In genomic region chr17:50423553-50424159, GRCh38 we compare ENCODE assay signal across 10 cellular contexts. TPM values are rescaled to one million over a fixed set of nuclear protein-coding genes. Genes with fewer than 3 reads are reported as not detected.
A peak's percentile ranks its signal among the peaks of the same experiment; 100 is the strongest.
DNase-seq lines count a peak whose midpoint lies in the region; ATAC-seq and TF ChIP-seq lines count a peak whose summit lies in the region.
"Had no signal": no experiment of that assay in that cellular context is flagged by ENCODE, and none has a peak within 500 bp of the region (broad histone marks: within the 10 kb centered on the region; RNA-seq: fewer than 3 reads in every experiment).

No MANE protein-coding gene starts in this region.

- H3K4me1 Mint-ChIP-seq in CD4-positive, CD25-positive, alpha-beta regulatory T cell, result peaks cover 7 to 54% (median 33%) of the 10 kb centered on the region in 4 donors
- H3K4me1 Mint-ChIP-seq in WTC11, result peaks cover 17% of the 10 kb centered on the region
- H3K4me1 Mint-ChIP-seq in mesothelial cell of epicardium, result peaks cover 49% of the 10 kb centered on the region

- peaks cover 0 to 1% of the 10 kb centered on the region in 2 experiments for H3K9me3 ChIP-seq in CD4-positive, CD25-positive, alpha-beta regulatory T cell (ENCODE audit: control insufficient read depth in 2 of 2, low read length in 2 of 2)
- H3K9me3 ChIP-seq: gastrocnemius medialis had no signal

- H3K4me1 ChIP-seq in CD4-positive, CD25-positive, alpha-beta regulatory T cell (ENCODE audit: control insufficient read depth, insufficient read depth, low read length, poor library complexity, severe bottlenecking), result peaks cover 43% of the 10 kb centered on the region

- H3K27ac ChIP-seq in CD4-positive, CD25-positive, alpha-beta regulatory T cell (ENCODE audit: insufficient read depth, low read length, poor library complexity, severe bottlenecking), result no peak overlapping the region

- TF ChIP-seq CTCF in WTC11 (IDR thresholded peaks at IDR 0.05) (no peak), mesothelial cell of epicardium (IDR thresholded peaks at IDR 0.05; ENCODE audit: unreplicated experiment) (no peak), GM10248 (IDR thresholded peaks at IDR 0.05; ENCODE audit: control extremely low read depth, extremely low read depth, low read depth, missing control alignments) (no peak)

- no peaks in the 10 kb centered on the region for H3K36me3 ChIP-seq in CD4-positive, CD25-positive, alpha-beta regulatory T cell (ENCODE audit: control insufficient read depth, insufficient read depth, low read length)
- H3K36me3 ChIP-seq: gastrocnemius medialis had no signal

- POLR2A ChIA-PET in WTC11 (lab: Charles Lee), result no interaction called here
- POLR2A ChIA-PET in GM10248 (lab: Yijun Ruan, JAX), result no interaction called here

- CTCF ChIA-PET in WTC11 (lab: Charles Lee) (no interaction called here), GM10248 (lab: Yijun Ruan, JAX) (interaction anchor here (4.5 kb wide), 1 partner anchor 26 kb away, joined by 35 read pairs; the partner anchor contains the start of gene LRRC59)

- no peaks in the 10 kb centered on the region for H3K36me3 Mint-ChIP-seq in CD4-positive, CD25-positive, alpha-beta regulatory T cell
- H3K36me3 Mint-ChIP-seq in WTC11 (peaks cover 6% of the 10 kb centered on the region), mesothelial cell of epicardium (no peaks in the 10 kb centered on the region)

- no peak for ATAC-seq in CD4-positive, CD25-positive, alpha-beta regulatory T cell (ENCODE audit: low read depth in 2 of 2)
- ATAC-seq in WTC11 (no peak), GM19023 (IDR thresholded peaks at IDR 0.05; ENCODE audit: unreplicated experiment) (no peak)
- ATAC-seq: gastrocnemius medialis had no signal

- no peak overlapping the region for H3K4me3 ChIP-seq in CD4-positive, CD25-positive, alpha-beta regulatory T cell (ENCODE audit: low read depth, low read length)
- H3K4me3 ChIP-seq: gastrocnemius medialis had no signal

- H3K4me3 Mint-ChIP-seq in CD4-positive, CD25-positive, alpha-beta regulatory T cell, result peak overlapping the region in 3 of 4 donors; percentile 21 to 91 (median 26)
- H3K4me3 Mint-ChIP-seq in WTC11 (no peak overlapping the region), mesothelial cell of epicardium (no peak overlapping the region)
- H3K4me3 Mint-ChIP-seq: T-helper 1 cell treated with Interleukin-12 subunit alpha and Interleukin-12 subunit beta and Interleukin-4 antibody, amounts not matched to agents 30 μg/mL and 1 μg/mL, for 36 hours had no signal

- peaks cover 0 to 6% (median 3%) of the 10 kb centered on the region in 7 donors for H3K9me3 Mint-ChIP-seq in CD4-positive, CD25-positive, alpha-beta regulatory T cell
- H3K9me3 Mint-ChIP-seq in WTC11 (peaks cover 18% of the 10 kb centered on the region), mesothelial cell of epicardium (peaks cover 6% of the 10 kb centered on the region)
- H3K9me3 Mint-ChIP-seq: T-helper 1 cell treated with Interleukin-12 subunit alpha and Interleukin-12 subunit beta and Interleukin-4 antibody, amounts not matched to agents 30 μg/mL and 1 μg/mL, for 36 hours had no signal

- H3K27me3 ChIP-seq in CD4-positive, CD25-positive, alpha-beta regulatory T cell (ENCODE audit: control insufficient read depth, insufficient read depth, low read length), result no peaks in the 10 kb centered on the region
- H3K27me3 ChIP-seq: gastrocnemius medialis had no signal

- no peak for DNase-seq in CD4-positive, CD25-positive, alpha-beta regulatory T cell
- DNase-seq in HuH-7.5 (ENCODE audit: low spot score) (peak; percentile 73), WTC11 (ENCODE audit: low spot score) (no peak), mesothelial cell of epicardium (ENCODE audit: low spot score in 2 of 2, unreplicated experiment in 2 of 2) (no peak), NCI-H1930 (lab: John Stamatoyannopoulos, UW) (no peak), GM10248 (ENCODE audit: extremely low spot score) (no peak)
- no peak for DNase-seq in activated T-cell treated with anti-CD3 and anti-CD28 coated beads, Interleukin-2, amount 50 U/mL, for 48 hours
- DNase-seq: gastrocnemius medialis had no signal

- peak overlapping the region in 2 of 3 donors; percentile 20 to 38 for H3K27ac Mint-ChIP-seq in CD4-positive, CD25-positive, alpha-beta regulatory T cell
- no peak overlapping the region for H3K27ac Mint-ChIP-seq in WTC11
- peak overlapping the region; percentile 86 for H3K27ac Mint-ChIP-seq in mesothelial cell of epicardium
- H3K27ac Mint-ChIP-seq: T-helper 1 cell treated with Interleukin-12 subunit alpha and Interleukin-12 subunit beta and Interleukin-4 antibody, amounts not matched to agents 30 μg/mL and 1 μg/mL, for 36 hours had no signal

- peaks cover 6% of the 10 kb centered on the region for H3K27me3 Mint-ChIP-seq in CD4-positive, CD25-positive, alpha-beta regulatory T cell
- peaks cover 31% of the 10 kb centered on the region for H3K27me3 Mint-ChIP-seq in WTC11 (ENCODE audit: low read depth)
- no peaks in the 10 kb centered on the region for H3K27me3 Mint-ChIP-seq in mesothelial cell of epicardium (ENCODE audit: low read depth)

TF ChIP-seq in WTC11, 78 proteins besides CTCF, POLR2A, EP300 and RAD21:
- peak; percentile 70 for TF ChIP-seq GABPB1 (CRISPR knock-in tag; IDR thresholded peaks at IDR 0.05)
- no peak for TF ChIP-seq CREB1 (CRISPR knock-in tag; IDR thresholded peaks at IDR 0.05)
- TF ChIP-seq E2F5 (CRISPR knock-in tag; IDR thresholded peaks at IDR 0.05), result no peak

RNA-seq across cellular contexts. Expression of gene ACSF2, which starts 2.4 kb away (rescaled TPM):
- total RNA-seq in CD4-positive, CD25-positive, alpha-beta regulatory T cell, result 22.2 TPM
- polyA plus RNA-seq in CD4-positive, CD25-positive, alpha-beta regulatory T cell, result 1 to 10 TPM; 2.7 to 5.5 (median 3.4) TPM
- total RNA-seq in WTC11 (2021), result 19.1 to 19.9 TPM (median 19.7 TPM) in 3 replicates
- 107 to 113 TPM (median 112 TPM) in 3 replicates for total RNA-seq in mesothelial cell of epicardium

RNA-seq across cellular contexts. Expression of gene LRRC59, which starts 26.3 kb away (rescaled TPM):
- 49.9 TPM for total RNA-seq in CD4-positive, CD25-positive, alpha-beta regulatory T cell
- 10 to 100 TPM; 17.2 to 24.0 (median 20.5) TPM for polyA plus RNA-seq in CD4-positive, CD25-positive, alpha-beta regulatory T cell
- total RNA-seq in WTC11 (2021) (89.3 to 108 TPM (median 90.4 TPM) in 3 replicates), mesothelial cell of epicardium (60.7 to 65.1 TPM (median 63.5 TPM) in 3 replicates)

RNA-seq across cellular contexts. Expression of gene CHAD, which starts 45.0 kb away (rescaled TPM):
- not detected for total RNA-seq in CD4-positive, CD25-positive, alpha-beta regulatory T cell
- polyA plus RNA-seq in CD4-positive, CD25-positive, alpha-beta regulatory T cell, result not detected
- total RNA-seq in WTC11 (2021) (0.09 TPM in 2 of 3 replicates, not detected in the other), mesothelial cell of epicardium (not detected in 3 replicates)

RNA-seq across cellular contexts. Expression of gene EME1, which starts 50.6 kb away (rescaled TPM):
- 0.81 TPM for total RNA-seq in CD4-positive, CD25-positive, alpha-beta regulatory T cell
- polyA plus RNA-seq in CD4-positive, CD25-positive, alpha-beta regulatory T cell, result 1 to 10 TPM in 1 of 4 donors, under 1 TPM in 2, not detected in 1; 0.49 to 1.5 (median 0.59) TPM
- total RNA-seq in WTC11 (2021) (22.8 to 27.1 TPM (median 24.9 TPM) in 3 replicates), mesothelial cell of epicardium (7.8 to 11.6 TPM (median 10.3 TPM) in 3 replicates)

RNA-seq across cellular contexts. Expression of gene MRPL27, which starts 50.7 kb away (rescaled TPM):
- 33.5 TPM for total RNA-seq in CD4-positive, CD25-positive, alpha-beta regulatory T cell
- 10 to 100 TPM; 61.6 to 86.7 (median 80.2) TPM for polyA plus RNA-seq in CD4-positive, CD25-positive, alpha-beta regulatory T cell
- total RNA-seq in WTC11 (2021) (66.7 to 80.5 TPM (median 69.8 TPM) in 3 replicates), mesothelial cell of epicardium (55.0 to 57.5 TPM (median 56.0 TPM) in 3 replicates)

Comparison
In these comparisons a context has a peak if more than half of its experiments do, and no peak if none do; other contexts are left out.
1. H3K4me3 Mint-ChIP-seq: peak in CD4-positive, CD25-positive, alpha-beta regulatory T cell (3 of 4); none in WTC11 (single experiment) and mesothelial cell of epicardium (single experiment).